Comparison of ENCODE assay signal across 34 cellular contexts in genomic region chr4:100175853-100176252, GRCh38.
"Had no signal": no experiment of that assay in that cellular context is flagged by ENCODE, and none has a peak within 500 bp of the region (broad histone marks: within the 10 kb centered on the region; RNA-seq: fewer than 3 reads in every experiment).

No MANE protein-coding gene starts in this region.

- H3K27me3 Mint-ChIP-seq: activated naive CD4-positive, alpha-beta T cell treated with anti-CD3 and anti-CD28 coated beads, Interleukin-2, amount 10 ng/mL, durations not matched to agents 7 days and 5 days; activated naive CD4-positive, alpha-beta T cell treated with anti-CD3 and anti-CD28 coated beads, Interleukin-2, amount 50 U/mL, for 24 hours; activated naive CD8-positive, alpha-beta T cell; activated naive CD8-positive, alpha-beta T cell treated with anti-CD3 and anti-CD28 coated beads, Interleukin-2, amount 10 ng/mL, durations not matched to agents 7 days and 5 days; activated naive CD8-positive, alpha-beta T cell treated with anti-CD3 and anti-CD28 coated beads, Interleukin-2, amount 50 U/mL, for 24 hours; activated T-cell treated with anti-CD3 and anti-CD28 coated beads, Interleukin-2, amount 50 U/mL, for 24 hours; brain; central memory CD8-positive, alpha-beta T cell had no signal

- DNase-seq: activated effector memory CD4-positive, alpha-beta T cell treated with anti-CD3 and anti-CD28 coated beads, Interleukin-2, amount 50 U/mL, for 16 hours; activated effector memory CD4-positive, alpha-beta T cell treated with Interleukin-2 at 50 U/mL for 16 hours; activated gamma-delta T cell; activated gamma-delta T cell treated with Interleukin-2 at 50 U/mL for 16 hours; activated naive CD4-positive, alpha-beta T cell; activated naive CD4-positive, alpha-beta T cell treated with anti-CD3 and anti-CD28 coated beads for 36 hours; activated naive CD4-positive, alpha-beta T cell treated with anti-CD3 and anti-CD28 coated beads, Interleukin-2, amount 10 ng/mL, durations not matched to agents 7 days and 5 days; activated naive CD4-positive, alpha-beta T cell treated with anti-CD3 and anti-CD28 coated beads, Interleukin-2, amount 50 U/mL, for 16 hours; activated naive CD4-positive, alpha-beta T cell treated with Interleukin-2 at 50 U/mL for 16 hours; activated naive CD8-positive, alpha-beta T cell treated with anti-CD3 and anti-CD28 coated beads for 36 hours; activated naive CD8-positive, alpha-beta T cell treated with anti-CD3 and anti-CD28 coated beads, Interleukin-2, amount 10 ng/mL, durations not matched to agents 7 days and 5 days; activated naive CD8-positive, alpha-beta T cell treated with anti-CD3 and anti-CD28 coated beads, Interleukin-2, amount 50 U/mL, for 24 hours; activated T-cell treated with anti-CD3 and anti-CD28 coated beads, Interleukin-2, amount 50 U/mL, for 1 hour; activated T-cell treated with anti-CD3 and anti-CD28 coated beads, Interleukin-2, amount 50 U/mL, for 24 hours; activated T-cell treated with anti-CD3 and anti-CD28 coated beads, Interleukin-2, amount 50 U/mL, for 4 hours; activated T-cell treated with anti-CD3 and anti-CD28 coated beads, Interleukin-2, amount 50 U/mL, for 48 hours; activated T-cell treated with anti-CD3 and anti-CD28 coated beads, Interleukin-2, amount 50 U/mL, for 72 hours; adrenal gland; amniotic stem cell; amygdala; anterior cingulate cortex; aorta; body of pancreas; brain microvascular endothelial cell; caudate nucleus; central memory CD4-positive, alpha-beta T cell; cerebellar nuclear complex had no signal

- H3K36me3 Mint-ChIP-seq: activated naive CD4-positive, alpha-beta T cell treated with anti-CD3 and anti-CD28 coated beads, Interleukin-2, amount 10 ng/mL, durations not matched to agents 7 days and 5 days; activated naive CD4-positive, alpha-beta T cell treated with anti-CD3 and anti-CD28 coated beads, Interleukin-2, amount 50 U/mL, for 24 hours; activated naive CD4-positive, alpha-beta T cell treated with anti-CD3 and anti-CD28 coated beads, Interleukin-2, amount 50 U/mL, for 72 hours; activated naive CD8-positive, alpha-beta T cell; activated naive CD8-positive, alpha-beta T cell treated with anti-CD3 and anti-CD28 coated beads for 36 hours; activated naive CD8-positive, alpha-beta T cell treated with anti-CD3 and anti-CD28 coated beads, Interleukin-2, amount 10 ng/mL, durations not matched to agents 7 days and 5 days; brain had no signal

- H3K4me3 Mint-ChIP-seq: activated naive CD4-positive, alpha-beta T cell treated with anti-CD3 and anti-CD28 coated beads for 36 hours; activated naive CD4-positive, alpha-beta T cell treated with anti-CD3 and anti-CD28 coated beads, Interleukin-2, amount 10 ng/mL, durations not matched to agents 7 days and 5 days; activated naive CD4-positive, alpha-beta T cell treated with anti-CD3 and anti-CD28 coated beads, Interleukin-2, amount 50 U/mL, for 24 hours; activated naive CD8-positive, alpha-beta T cell; activated naive CD8-positive, alpha-beta T cell treated with anti-CD3 and anti-CD28 coated beads for 36 hours; activated naive CD8-positive, alpha-beta T cell treated with anti-CD3 and anti-CD28 coated beads, Interleukin-2, amount 10 ng/mL, durations not matched to agents 7 days and 5 days; activated naive CD8-positive, alpha-beta T cell treated with anti-CD3 and anti-CD28 coated beads, Interleukin-2, amount 50 U/mL, for 24 hours; activated T-cell treated with anti-CD3 and anti-CD28 coated beads, Interleukin-2, amount 50 U/mL, for 24 hours; activated T-cell treated with anti-CD3 and anti-CD28 coated beads, Interleukin-2, amount 50 U/mL, for 4 hours; activated T-helper 1 cell treated with anti-CD3 and anti-CD28 coated beads, Interleukin-12 subunit alpha, Interleukin-12 subunit beta, Interleukin-2, Interleukin-4 antibody, amounts not matched to agents 30 ng/mL and 10 ng/mL and 1 ng/mL, durations not matched to agents 14 hours and 24 hours and 36 hours; brain; central memory CD8-positive, alpha-beta T cell had no signal

- H3K27ac Mint-ChIP-seq: activated naive CD4-positive, alpha-beta T cell treated with anti-CD3 and anti-CD28 coated beads for 36 hours; activated naive CD4-positive, alpha-beta T cell treated with anti-CD3 and anti-CD28 coated beads, Interleukin-2, amount 10 ng/mL, durations not matched to agents 7 days and 5 days; activated naive CD4-positive, alpha-beta T cell treated with anti-CD3 and anti-CD28 coated beads, Interleukin-2, amount 50 U/mL, for 24 hours; activated naive CD4-positive, alpha-beta T cell treated with anti-CD3 and anti-CD28 coated beads, Interleukin-2, amount 50 U/mL, for 72 hours; activated naive CD8-positive, alpha-beta T cell; activated naive CD8-positive, alpha-beta T cell treated with anti-CD3 and anti-CD28 coated beads for 36 hours; activated naive CD8-positive, alpha-beta T cell treated with anti-CD3 and anti-CD28 coated beads, Interleukin-2, amount 10 ng/mL, durations not matched to agents 7 days and 5 days; activated naive CD8-positive, alpha-beta T cell treated with anti-CD3 and anti-CD28 coated beads, Interleukin-2, amount 50 U/mL, for 24 hours; activated T-cell treated with anti-CD3 and anti-CD28 coated beads, Interleukin-2, amount 50 U/mL, for 24 hours; activated T-cell treated with anti-CD3 and anti-CD28 coated beads, Interleukin-2, amount 50 U/mL, for 72 hours; activated T-helper 1 cell treated with anti-CD3 and anti-CD28 coated beads, Interleukin-12 subunit alpha, Interleukin-12 subunit beta, Interleukin-2, Interleukin-4 antibody, amounts not matched to agents 30 ng/mL and 10 ng/mL and 1 ng/mL, durations not matched to agents 14 hours and 24 hours and 36 hours; brain had no signal

- H3K4me1 Mint-ChIP-seq: activated naive CD4-positive, alpha-beta T cell treated with anti-CD3 and anti-CD28 coated beads, Interleukin-2, amount 50 U/mL, for 24 hours; activated naive CD8-positive, alpha-beta T cell treated with anti-CD3 and anti-CD28 coated beads, Interleukin-2, amount 50 U/mL, for 24 hours; brain; central memory CD8-positive, alpha-beta T cell had no signal

- ATAC-seq: activated naive CD8-positive, alpha-beta T cell treated with anti-CD3 and anti-CD28 coated beads, Interleukin-2, amount 50 U/mL, for 24 hours; activated T-cell treated with anti-CD3 and anti-CD28 coated beads, Interleukin-2, amount 50 U/mL, for 4 hours; body of pancreas had no signal

- H3K9me3 Mint-ChIP-seq: activated naive CD4-positive, alpha-beta T cell treated with anti-CD3 and anti-CD28 coated beads for 36 hours; activated naive CD4-positive, alpha-beta T cell treated with anti-CD3 and anti-CD28 coated beads, Interleukin-2, amount 10 ng/mL, durations not matched to agents 7 days and 5 days; activated naive CD4-positive, alpha-beta T cell treated with anti-CD3 and anti-CD28 coated beads, Interleukin-2, amount 50 U/mL, for 24 hours; activated naive CD4-positive, alpha-beta T cell treated with anti-CD3 and anti-CD28 coated beads, Interleukin-2, amount 50 U/mL, for 72 hours; activated naive CD8-positive, alpha-beta T cell treated with anti-CD3 and anti-CD28 coated beads for 36 hours; activated naive CD8-positive, alpha-beta T cell treated with anti-CD3 and anti-CD28 coated beads, Interleukin-2, amount 50 U/mL, for 24 hours; activated T-cell treated with anti-CD3 and anti-CD28 coated beads, Interleukin-2, amount 50 U/mL, for 24 hours; activated T-cell treated with anti-CD3 and anti-CD28 coated beads, Interleukin-2, amount 50 U/mL, for 4 hours; activated T-cell treated with anti-CD3 and anti-CD28 coated beads, Interleukin-2, amount 50 U/mL, for 72 hours; activated T-helper 1 cell treated with anti-CD3 and anti-CD28 coated beads, Interleukin-12 subunit alpha, Interleukin-12 subunit beta, Interleukin-2, Interleukin-4 antibody, amounts not matched to agents 30 ng/mL and 10 ng/mL and 1 ng/mL, durations not matched to agents 14 hours and 24 hours and 36 hours; activated T-helper 2 cell treated with anti-CD3 and anti-CD28 coated beads, Interferon-gamma antibody, Interleukin-2, Interleukin-4, amounts not matched to agents 10 μg/mL and 5 μg/mL and 100 μg/mL, durations not matched to agents 14 hours and 24 hours and 36 hours; central memory CD8-positive, alpha-beta T cell had no signal
